14 cellular contexts compared by ENCODE assay signal in genomic region chr11:11947825-11948224, GRCh38.
DNase-seq lines count a peak whose midpoint lies in the region; ATAC-seq, FAIRE-seq and TF ChIP-seq lines count a peak whose summit lies in the region.
"Had no signal": no experiment of that assay in that cellular context is flagged by ENCODE, and none has a peak within 500 bp of the region (broad histone marks: within the 10 kb centered on the region; RNA-seq: fewer than 3 reads in every experiment).

No MANE protein-coding gene starts in this region.

- peak overlapping the region; percentile 51 for H3K27ac ChIP-seq in left ventricle myocardium inferior (replicated peaks)

- peak overlapping the region; percentile 52 for H3K27ac Mint-ChIP-seq in HFFc6

- no peak overlapping the region for H3K4me3 Mint-ChIP-seq in HFFc6

- no peaks in the 10 kb centered on the region for H3K27me3 ChIP-seq in left ventricle myocardium inferior (ENCODE audit: low read depth)
- H3K27me3 ChIP-seq: BE2C had no signal

- TF ChIP-seq CTCF in left ventricle myocardium inferior (IDR thresholded peaks at IDR 0.05; ENCODE audit: borderline replicate concordance) = no peak
- no peak for TF ChIP-seq CTCF in HFFc6 (IDR thresholded peaks at IDR 0.05)

- peaks cover 68% of the 10 kb centered on the region for H3K36me3 ChIP-seq in left ventricle myocardium inferior

- no peaks in the 10 kb centered on the region; the same call in 1 of the 2 replicates for H3K27me3 Mint-ChIP-seq in HFFc6 (ENCODE audit: insufficient read depth)

- ATAC-seq in Right ventricle myocardium superior (ENCODE audit: poor library complexity) = no peak
- ATAC-seq in GM18867 (IDR thresholded peaks at IDR 0.05; ENCODE audit: unreplicated experiment) = no peak

- FAIRE-seq in islet of Langerhans (lab: Jason Lieb, UNC) = peak; percentile 24

- peaks cover 62% of the 10 kb centered on the region for H3K4me1 Mint-ChIP-seq in HFFc6 (ENCODE audit: low read depth)

- H3K36me3 Mint-ChIP-seq in HFFc6 (ENCODE audit: low read depth) = peaks cover 56% of the 10 kb centered on the region

- peaks cover 54% of the 10 kb centered on the region for H3K4me1 ChIP-seq in left ventricle myocardium inferior

- no peak overlapping the region for H3K4me3 ChIP-seq in left ventricle myocardium inferior

- no peaks in the 10 kb centered on the region for H3K9me3 Mint-ChIP-seq in HFFc6

- H3K9me3 ChIP-seq in left ventricle myocardium inferior (replicated peaks) = no peaks in the 10 kb centered on the region
- H3K9me3 ChIP-seq: BE2C had no signal

- intact Hi-C loops in left ventricle myocardium inferior (cut with micrococcal nuclease) (no loop called here), Right ventricle myocardium superior (cut with DNase I) (no loop called here)

- DNase-seq in left ventricle myocardium inferior (no peak), Right ventricle myocardium superior (no peak), HFFc6 (no peak), amygdala (lab: John Stamatoyannopoulos, UW) (no peak), AG08395 (ENCODE audit: low spot score) (no peak)
- DNase-seq: BE2C, H7, Karpas-422, NCI-H1417, NCI-H2029, NCI-H2171 treated with DMSO at 0.1 percent for 48 hours, NCI-H774 had no signal
